In the genomic region with DNA sequence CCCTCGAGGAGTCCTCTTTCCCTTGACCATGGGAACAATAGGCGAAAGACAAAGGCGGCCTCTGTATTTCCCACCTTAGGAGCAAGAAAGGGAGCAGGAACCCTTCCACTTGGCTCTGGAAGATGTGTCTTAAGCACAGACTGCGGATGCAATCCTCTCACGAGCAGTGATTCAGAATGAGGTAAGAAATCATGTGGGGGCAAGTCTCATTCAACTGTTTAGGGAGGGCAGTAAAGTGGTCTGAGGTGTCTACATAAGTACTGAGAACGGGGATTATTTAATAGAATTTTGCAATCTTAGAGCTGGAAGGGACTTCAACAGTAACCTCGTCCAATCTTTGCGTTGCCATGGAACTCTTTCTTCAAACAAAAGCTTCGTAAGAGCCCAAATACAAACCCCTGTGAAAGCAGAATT, we compare ENCODE assay signal across 2 cellular contexts.
TF ChIP-seq lines count a peak whose summit lies in the region.

No MANE protein-coding gene starts in this region.

TF ChIP-seq in SK-N-SH, 30 proteins besides CTCF, POLR2A, EP300 and RAD21 (continued from another document):
- TF ChIP-seq USF2 (IDR thresholded peaks at IDR 0.05; ENCODE audit: borderline replicate concordance, low read depth, low read length) (no peak), TCF12 (IDR thresholded peaks at IDR 0.05) (no peak), FOXM1 (IDR thresholded peaks at IDR 0.05; ENCODE audit: low read depth) (no peak)

TF ChIP-seq in SK-N-SH treated with all-trans-retinoic acid at 6 μM for 48 hours, 23 proteins besides CTCF, POLR2A, EP300 and RAD21 (continued from another document):
- TF ChIP-seq ZFP30 (CRISPR knock-in tag; IDR thresholded peaks at IDR 0.05) (no peak), ARNTL (CRISPR knock-in tag; IDR thresholded peaks at IDR 0.05; ENCODE audit: borderline replicate concordance, low read depth) (no peak), ISL1 (CRISPR knock-in tag; IDR thresholded peaks at IDR 0.05) (no peak), SNAI2 (CRISPR knock-in tag; IDR thresholded peaks at IDR 0.05) (no peak), TCF4 (CRISPR knock-in tag; IDR thresholded peaks at IDR 0.05; ENCODE audit: borderline replicate concordance) (no peak), GLIS3 (CRISPR knock-in tag; IDR thresholded peaks at IDR 0.05) (no peak)
